In the genomic region with DNA sequence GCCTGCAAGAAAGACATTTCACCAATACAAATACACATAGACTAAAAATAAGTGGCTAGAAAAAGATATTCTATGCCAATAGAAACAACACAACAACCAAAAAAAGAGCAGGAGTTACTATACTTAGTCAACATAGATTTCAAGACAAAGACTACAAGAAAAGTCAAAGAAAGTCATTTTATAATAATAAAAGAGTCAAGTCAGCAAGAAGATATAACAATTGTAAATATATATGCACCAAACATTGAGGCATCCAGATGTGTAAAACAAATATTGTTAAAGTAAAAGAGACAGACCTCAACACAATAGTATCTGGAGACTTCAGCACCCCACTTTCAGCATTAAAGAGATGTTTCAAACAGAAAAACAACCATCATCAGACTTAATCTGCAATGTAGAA, we compare ENCODE assay signal across 27 cellular contexts.
"Had no signal": no experiment of that assay in that cellular context is flagged by ENCODE, and none has a peak within 500 bp of the region (broad histone marks: within the 10 kb centered on the region; RNA-seq: fewer than 3 reads in every experiment).

No MANE protein-coding gene starts in this region.

- H3K36me3 ChIP-seq: stomach, suprapubic skin, thoracic aorta, thyroid gland, tibial artery, tibial nerve, transverse colon, upper lobe of left lung, upper lobe of right lung, uterus, vagina had no signal

- H3K27ac ChIP-seq: stomach, suprapubic skin, testis, thoracic aorta, thyroid gland, tibial artery, tibial nerve, transverse colon, upper lobe of left lung, upper lobe of right lung, uterus, vagina had no signal

- H3K4me3 ChIP-seq: stomach, suprapubic skin, testis, thoracic aorta, thyroid gland, tibial artery, tibial nerve, transverse colon, upper lobe of left lung, upper lobe of right lung, uterus, vagina had no signal

- H3K27me3 ChIP-seq: stomach, suprapubic skin, testis, thyroid gland, tibial artery, tibial nerve, transverse colon, upper lobe of left lung, upper lobe of right lung, uterus, vagina had no signal

- FAIRE-seq: urothelium cell line had no signal

- H3K9me3 ChIP-seq: testis, thyroid gland, tibial artery, upper lobe of left lung, upper lobe of right lung, uterus, vagina had no signal

- DNase-seq: stimulated activated CD4-positive, alpha-beta T cell treated with anti-CD3 and anti-CD28 coated beads, Interleukin-2, amount 100 ng/mL, for 48 hours; stimulated activated CD4-positive, alpha-beta T cell treated with anti-CD3 and anti-CD28 coated beads, Interleukin-4, amount 100 ng/mL, for 1 hour; stimulated activated CD4-positive, alpha-beta T cell treated with anti-CD3 and anti-CD28 coated beads, Interleukin-4, amount 100 ng/mL, for 24 hours; stimulated activated CD4-positive, alpha-beta T cell treated with anti-CD3 and anti-CD28 coated beads, Interleukin-4, amount 100 ng/mL, for 4 hours; stimulated activated CD8-positive, alpha-beta memory T cell treated with anti-CD3 and anti-CD28 coated beads, Interleukin-4, amount 100 ng/mL, for 48 hours; stimulated activated naive B cell treated with anti-CD40 and anti-IgM and Interleukin-4, amounts not matched to agents 10 μg/mL and 1 μg/mL and 100 μg/mL, for 72 hours; stimulated activated naive CD4-positive, alpha-beta T cell; stimulated activated naive CD4-positive, alpha-beta T cell treated with Interleukin-2 at 50 U/mL for 16 hours; stimulated activated naive CD8-positive, alpha-beta T cell treated with anti-CD3 and anti-CD28 coated beads, Interleukin-15, amount 100 ng/mL, for 72 hours; stimulated activated naive CD8-positive, alpha-beta T cell treated with anti-CD3 and anti-CD28 coated beads, Interleukin-15, Interleukin-2, amounts not matched to agents 100 U/mL and 50 U/mL, for 24 hours; stomach; substantia nigra; testis; thyroid gland; tibial artery; transverse colon; trophoblast cell; upper lobe of left lung; upper lobe of right lung; uterus had no signal

- H3K4me1 ChIP-seq: stomach, suprapubic skin, testis, thyroid gland, tibial artery, tibial nerve, transverse colon, upper lobe of left lung, upper lobe of right lung, uterus, vagina had no signal

- ATAC-seq: stimulated activated effector memory CD8-positive, alpha-beta T cell treated with anti-CD3 and anti-CD28 coated beads, Interleukin-12 subunit alpha, Interleukin-12 subunit beta, amount 100 ng/mL, for 72 hours; stimulated activated memory B cell treated with anti-CD40 and anti-IgM and Interleukin-4, amounts not matched to agents 10 μg/mL and 1 μg/mL and 100 μg/mL, for 72 hours; stimulated activated naive B cell treated with anti-CD40 and anti-IgM and Interleukin-4, amounts not matched to agents 10 μg/mL and 1 μg/mL and 100 μg/mL, for 72 hours; stimulated activated naive CD8-positive, alpha-beta T cell treated with anti-CD3 and anti-CD28 coated beads, Interleukin-15, amount 100 ng/mL, for 72 hours; stimulated activated naive CD8-positive, alpha-beta T cell treated with anti-CD3 and anti-CD28 coated beads, Interleukin-15, Interleukin-2, amounts not matched to agents 100 U/mL and 50 U/mL, for 24 hours; upper lobe of right lung had no signal
